Comparison of ENCODE assay signal across 8 cellular contexts in genomic region chr2:190469770-190470169, GRCh38.
DNase-seq lines count a peak whose midpoint lies in the region; ATAC-seq and TF ChIP-seq lines count a peak whose summit lies in the region.

No MANE protein-coding gene starts in this region.

- H3K9me3 ChIP-seq in left lung: no peaks in the 10 kb centered on the region

- H3K4me1 ChIP-seq in left lung: peaks cover 16 to 21% of the 10 kb centered on the region in 2 donors

- in situ Hi-C loops in astrocyte of the spinal cord (cut with HindIII; ENCODE audit: low sequenced_read_pairs): no loop called here

- peak overlapping the region; percentile 57 to 79 for H3K27ac ChIP-seq in left lung

- H3K4me3 ChIP-seq in astrocyte of the spinal cord (ENCODE audit: low read depth, low read length) (no peak overlapping the region), left lung (no peak overlapping the region)

- TF ChIP-seq CTCF in astrocyte of the spinal cord (IDR thresholded peaks at IDR 0.05; ENCODE audit: low read depth, low read length) (no peak), left lung (IDR thresholded peaks at IDR 0.05) (no peak)

- DNase-seq in COLO829 (ENCODE audit: low spot score) (peak; percentile 50), NCI-H1930 (lab: John Stamatoyannopoulos, UW) (peak; percentile 39 to 71), astrocyte of the spinal cord (ENCODE audit: low read depth, low spot score) (peak; percentile 71), left lung (no peak), iPS-NIHi7 (ENCODE audit: extremely low spot score) (no peak)

- peaks cover 0 to 11% of the 10 kb centered on the region in 2 donors for H3K36me3 ChIP-seq in left lung

- intact Hi-C loops in left lung (cut with DNase I): no loop called here

- H3K27me3 ChIP-seq in left lung: no peaks in the 10 kb centered on the region

- peak; percentile 79 for ATAC-seq in left lung
- no peak for ATAC-seq in GM19467 (IDR thresholded peaks at IDR 0.05; ENCODE audit: unreplicated experiment)
- no peak for ATAC-seq in HG02938 (IDR thresholded peaks at IDR 0.05; ENCODE audit: unreplicated experiment)
- no peak for ATAC-seq in HG03460 (IDR thresholded peaks at IDR 0.05; ENCODE audit: unreplicated experiment)

Comparison
In these comparisons a context has a peak if more than half of its experiments do, and no peak if none do; other contexts are left out.
1. DNase-seq: peak in COLO829 (single experiment), NCI-H1930 (2 of 2) and astrocyte of the spinal cord (single experiment); none in left lung (0 of 2) and iPS-NIHi7 (single experiment).